ENCODE assay signal across 9 cellular contexts in genomic region chr2:170260188-170260587, GRCh38.
"Had no signal": no experiment of that assay in that cellular context is flagged by ENCODE, and none has a peak within 500 bp of the region (broad histone marks: within the 10 kb centered on the region; RNA-seq: fewer than 3 reads in every experiment).

No MANE protein-coding gene starts in this region.

- H3K4me3 ChIP-seq: GM23248 had no signal

- H3K9ac ChIP-seq: GM23248 had no signal

- H3K27ac Mint-ChIP-seq: H9, HFFc6 had no signal

- DNase-seq: GM23248, GOT3, H9, HCEC 1CT, HFFc6, IMR-90, KBM-7 had no signal

- H2AFZ ChIP-seq: GM23248 had no signal

- H3K27ac ChIP-seq: GM23248 had no signal

- FAIRE-seq: H54, HTR-8/SVneo had no signal

- H3K4me1 Mint-ChIP-seq: H9 had no signal

- H3K4me3 Mint-ChIP-seq: H9, HFFc6 had no signal
